9 cellular contexts compared by ENCODE assay signal in the genomic region with DNA sequence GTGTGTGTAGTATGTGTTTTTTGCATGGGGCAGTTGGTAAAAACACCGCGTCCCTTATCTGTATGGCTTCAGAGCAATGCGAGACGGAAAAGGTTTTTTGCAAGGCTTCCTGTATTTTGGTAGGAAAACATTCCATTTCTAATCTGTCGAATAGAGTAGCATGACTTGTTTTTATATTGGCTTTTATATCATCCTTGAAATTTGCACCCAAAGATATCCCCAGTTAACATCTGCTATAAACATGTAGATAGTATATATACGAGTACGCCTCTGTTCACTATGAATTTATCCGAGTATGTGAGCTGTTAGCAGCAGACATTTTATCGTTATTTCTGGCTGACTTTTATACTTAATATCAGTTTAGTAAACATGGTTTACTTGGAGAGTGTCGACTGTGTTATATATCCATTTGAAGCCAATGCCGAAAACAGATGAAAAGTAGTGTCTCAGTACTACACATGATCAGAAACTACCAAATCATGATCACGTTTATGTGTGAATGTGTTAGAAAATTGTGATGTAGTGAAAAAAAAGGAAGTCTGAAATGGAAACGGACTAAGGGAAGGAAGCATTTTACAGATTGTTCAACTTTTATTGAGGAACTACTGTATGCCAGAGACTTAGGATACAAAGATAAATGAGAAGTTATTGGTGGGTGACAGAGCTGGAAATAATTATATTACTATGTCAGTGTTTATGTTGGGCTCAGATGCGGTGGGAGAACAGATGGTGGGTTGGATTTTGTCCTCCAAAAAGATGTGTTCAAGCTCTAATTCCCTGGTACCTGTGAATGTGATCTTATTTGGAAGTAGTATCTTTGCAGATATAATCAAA. TPM values are rescaled to one million over a fixed set of nuclear protein-coding genes. Genes with fewer than 3 reads are reported as not detected.
DNase-seq lines count a peak whose midpoint lies in the region; ATAC-seq, FAIRE-seq and TF ChIP-seq lines count a peak whose summit lies in the region.
"Had no signal": no experiment of that assay in that cellular context is flagged by ENCODE, and none has a peak within 500 bp of the region (broad histone marks: within the 10 kb centered on the region; RNA-seq: fewer than 3 reads in every experiment).

No MANE protein-coding gene starts in this region.

- CTCF ChIA-PET in AG04449 (lab: Yijun Ruan, JAX) = interaction anchor here (1.0 to 1.2 kb wide), 3 partner anchors 9 to 266 kb away, joined by 3 to 6 read pairs (median 3); no protein-coding TSS in a partner anchor
- CTCF ChIA-PET in GM12878 (lab: Yijun Ruan, JAX) = interaction anchor here (1.3 to 1.4 kb wide), 2 partner anchors 10 to 38 kb away, joined by 5 to 11 read pairs; no protein-coding TSS in a partner anchor

- no peak for TF ChIP-seq POLR2A in GM12878 (IDR thresholded peaks at IDR 0.05; ENCODE audit: low read depth, low read length)

- no peaks in the 10 kb centered on the region for H3K27me3 ChIP-seq in GM12878 (replicated peaks in 1 of 2; ENCODE audit: control insufficient read depth in 2 of 2, insufficient read depth in 2 of 2, low read length in 1 of 2)
- H3K27me3 ChIP-seq in lung (ENCODE audit: control insufficient read depth, insufficient read depth) = no peaks in the 10 kb centered on the region

- no peak for DNase-seq in AG04449 (ENCODE audit: low read depth, low spot score)
- DNase-seq in Jurkat, Clone E6-1 (ENCODE audit: low read depth, low spot score) = no peak
- DNase-seq in GM12878 (ENCODE audit: low read depth, low spot score) = no peak
- DNase-seq in lung (ENCODE audit: low spot score) = no peak
- no peak for DNase-seq in activated effector memory CD4-positive, alpha-beta T cell treated with Interleukin-2 at 50 U/mL for 16 hours
- DNase-seq in NCI-H524 treated with DMSO at 0.1 percent for 48 hours (lab: John Stamatoyannopoulos, UW) = no peak
- DNase-seq: activated CD4-positive, alpha-beta T cell treated with anti-CD3 and anti-CD28 coated beads for 48 hours had no signal

- 19% methylated on average over 14 of the region's 14 CpGs for WGBS in GM12878 (ENCODE audit: insufficient coverage, insufficient replicate concordance, low lambda C conversion rate, missing lambda C conversion rate)
- 2 to 5% methylated on average over 14 of the region's 14 CpGs for WGBS in lung, 2 donors

- H3K9me3 ChIP-seq in GM12878 (replicated peaks; ENCODE audit: control insufficient read depth, insufficient read depth, low read length) = no peaks in the 10 kb centered on the region; the same call in 2 of the 3 replicates
- no peaks in the 10 kb centered on the region for H3K9me3 ChIP-seq in lung (ENCODE audit: control insufficient read depth in 2 of 2, insufficient read depth in 1 of 2, low read length in 1 of 2)

- H4K20me1 ChIP-seq in GM12878 (ENCODE audit: control insufficient read depth, insufficient read depth) = no peaks in the 10 kb centered on the region

- in situ Hi-C loops in GM12878 (cut with MboI) = loop anchor here (10.0 kb wide), 1 partner anchor 823 kb away; no protein-coding TSS in a partner anchor

- ATAC-seq in GM12878 (no peak), lung (ENCODE audit: insufficient read depth, low FRiP score) (no peak), HG02884 (IDR thresholded peaks at IDR 0.05; ENCODE audit: unreplicated experiment) (no peak), GM19023 (IDR thresholded peaks at IDR 0.05; ENCODE audit: unreplicated experiment) (no peak)

- peak overlapping the region; percentile 94 for H3K9ac ChIP-seq in GM12878 (ENCODE audit: control insufficient read depth, insufficient read depth, low read length)

- peaks cover 6% of the 10 kb centered on the region for H3K4me1 ChIP-seq in GM12878 (ENCODE audit: control insufficient read depth, insufficient read depth, low read length)
- peaks cover 11 to 21% of the 10 kb centered on the region in 2 donors for H3K4me1 ChIP-seq in lung (ENCODE audit: control insufficient read depth in 2 of 2, insufficient read depth in 2 of 2, low read length in 2 of 2)

- peak overlapping the region; percentile 88 for H2AFZ ChIP-seq in GM12878 (ENCODE audit: control insufficient read depth, low read depth, low read length)

- RAD21 ChIA-PET in GM12878 (lab: Charles Lee; ENCODE audit: unreplicated experiment) = no interaction called here

- SMC1A ChIA-PET in GM12878 (lab: Charles Lee; ENCODE audit: uncharacterized antibody, unreplicated experiment) = interaction anchor here (1.5 kb wide), 1 partner anchor 20 kb away, joined by 4 read pairs; no protein-coding TSS in a partner anchor

- H3K36me3 ChIP-seq in GM12878 (ENCODE audit: control insufficient read depth in 2 of 2, insufficient read depth in 2 of 2, low read length in 1 of 2) = peaks cover 4 to 5% of the 10 kb centered on the region in 2 experiments; a peak in 1 of 4 replicates
- peaks cover 7 to 14% of the 10 kb centered on the region in 2 donors for H3K36me3 ChIP-seq in lung (ENCODE audit: control insufficient read depth in 2 of 2, insufficient read depth in 2 of 2, low read length in 2 of 2)

- H3K4me3 ChIP-seq in AG04449 (ENCODE audit: low read depth, low read length) = peak overlapping the region; percentile 84
- H3K4me3 ChIP-seq in Jurkat, Clone E6-1 (ENCODE audit: low read length) = peak overlapping the region; percentile 86
- peak overlapping the region; percentile 95 for H3K4me3 ChIP-seq in GM12878
- peak overlapping the region; percentile 81 for H3K4me3 ChIP-seq in lung

- TF ChIP-seq CTCF in AG04449 (IDR thresholded peaks at IDR 0.05; ENCODE audit: insufficient read depth, low read length, missing control alignments) (no peak), GM12878 (IDR thresholded peaks at IDR 0.05 in 2 of 3, conservative IDR thresholded peaks at IDR 0.05 in 1 of 3; ENCODE audit: control insufficient read depth in 2 of 3, extremely low read depth in 1 of 3, insufficient read depth in 1 of 3, low read depth in 3 of 3, low read length in 3 of 3) (no peak), lung (IDR thresholded peaks at IDR 0.05; ENCODE audit: control extremely low read depth, extremely low read depth) (no peak)

- TF ChIP-seq RAD21 in GM12878 (IDR thresholded peaks at IDR 0.05; ENCODE audit: insufficient read depth, low read depth, low read length) = no peak

- no peak for FAIRE-seq in GM12878 (lab: Jason Lieb, UNC)

- peaks cover 33% of the 10 kb centered on the region for H3K79me2 ChIP-seq in GM12878 (ENCODE audit: control insufficient read depth, insufficient read depth, low read length)

- POLR2A ChIA-PET in AG04449 (lab: Yijun Ruan, JAX) (no interaction called here), GM12878 (lab: Charles Lee) (no interaction called here)

- no peak for TF ChIP-seq EP300 in GM12878 (IDR thresholded peaks at IDR 0.05; ENCODE audit: borderline replicate concordance in 1 of 2, control insufficient read depth in 1 of 2, low read depth in 2 of 2, low read length in 2 of 2)

- intact Hi-C loops in GM12878 (cut with micrococcal nuclease; ENCODE audit: unreplicated experiment) = no loop called here

- TSS peak; percentile 54 for BruUV-seq in GM12878 (replicated peaks; lab: Mats Ljungman, UMichigan)

- peak overlapping the region; percentile 87 for H3K27ac ChIP-seq in GM12878 (ENCODE audit: control insufficient read depth, insufficient read depth)
- peak overlapping the region; percentile 98 for H3K27ac ChIP-seq in lung (ENCODE audit: low read depth in 1 of 2, low read length in 1 of 2)

- peak overlapping the region; percentile 93 for H3K4me2 ChIP-seq in GM12878 (ENCODE audit: control insufficient read depth, insufficient read depth)

TF ChIP-seq in GM12878, 131 proteins besides CTCF, POLR2A, EP300 and RAD21 (continues in another document):
- peak in 1 of 2 experiments; percentile 38; a peak in 1 of 4 replicates for TF ChIP-seq BHLHE40 (IDR thresholded peaks at IDR 0.05; ENCODE audit: borderline replicate concordance in 1 of 2, low read depth in 2 of 2, low read length in 1 of 2)
- TF ChIP-seq ZBED1 (IDR thresholded peaks at IDR 0.05; ENCODE audit: borderline replicate concordance) = no peak

RNA-seq across cellular contexts. Expression of gene LEPR, which starts 1.1 kb away (rescaled TPM):
- 0.86 TPM for polyA plus RNA-seq in Jurkat, Clone E6-1 (2012; ENCODE audit: insufficient read depth, insufficient read length)
- total RNA-seq in GM12878 (2013; cell fraction: nucleolus; rRNA removed) = 11.7 and 12.5 TPM in 2 replicates
- total RNA-seq in GM12878 (2014; rRNA removed) (1.2 and 1.7 TPM in 2 replicates), GM12878 (2014; rRNA removed; fragmentation: Illumina TruSeq; extraction: Trizol) (1.6 TPM in 2 replicates), GM12878 (2021) (1.2 TPM in 2 replicates), lung (10 to 100 TPM; 13.7 to 67.1 TPM)
- 0.83 TPM for polyA plus RNA-seq in GM12878 (2011; ENCODE audit: low read depth)
- polyA plus RNA-seq in GM12878 (2011; rRNA removed) (3.7 and 7.0 TPM in 2 replicates), GM12878 (2014; fragmentation: Illumina TruSeq; extraction: Trizol) (1.1 and 3.4 TPM in 2 replicates), GM12878 (2014; fragmentation: Nextera tagmentation; extraction: Ambion mirVana) (under 1 TPM; 0.63 to 0.64 TPM), GM12878 (2014; rRNA removed) (0.49 and 0.62 TPM in 2 replicates), GM12878 (2016; fragmentation: Nextera tagmentation; extraction: Ambion mirVana) (1 to 10 TPM; 1.3 to 1.6 TPM), lung (10 to 100 TPM in 1 of 2 donors, 1 to 10 TPM in 1; 7.2 to 12.8 TPM)
- 1.3 and 1.9 TPM in 2 replicates for polyA plus RNA-seq in GM12878 (2011; cell fraction: cytosol; rRNA removed)
- polyA plus RNA-seq in GM12878 (2011; cell fraction: nucleus; rRNA removed) = 3.1 and 3.9 TPM in 2 replicates
- polyA plus RNA-seq in GM12878 (2012) = 1.1 and 1.7 TPM in 2 replicates
- 5.0 and 9.2 TPM in 2 replicates for polyA minus RNA-seq in GM12878 (2011; rRNA and poly(A)+ RNA removed)
- 1.9 and 2.1 TPM in 2 replicates for polyA minus RNA-seq in GM12878 (2011; cell fraction: cytosol; rRNA and poly(A)+ RNA removed)
- polyA minus RNA-seq in GM12878 (2011; cell fraction: nucleus; rRNA and poly(A)+ RNA removed) = 2.5 and 3.0 TPM in 2 replicates

RNA-seq across cellular contexts. Expression of gene LEPROT, which starts 1.1 kb away (rescaled TPM):
- polyA plus RNA-seq in Jurkat, Clone E6-1 (2012; ENCODE audit: insufficient read depth, insufficient read length) = 8.8 TPM
- total RNA-seq in GM12878 (2013; cell fraction: nucleolus; rRNA removed) = 106 and 113 TPM in 2 replicates
- 16.2 and 20.2 TPM in 2 replicates for total RNA-seq in GM12878 (2014; rRNA removed)
- 16.6 and 17.3 TPM in 2 replicates for total RNA-seq in GM12878 (2014; rRNA removed; fragmentation: Illumina TruSeq; extraction: Trizol)
- 14.9 and 16.4 TPM in 2 replicates for total RNA-seq in GM12878 (2021)
- polyA plus RNA-seq in GM12878 (2011; ENCODE audit: low read depth) = 14.5 TPM
- polyA plus RNA-seq in GM12878 (2011; rRNA removed) = 38.1 and 50.8 TPM in 2 replicates
- polyA plus RNA-seq in GM12878 (2011; cell fraction: cytosol; rRNA removed) = 19.6 and 25.5 TPM in 2 replicates
- 23.5 and 25.9 TPM in 2 replicates for polyA plus RNA-seq in GM12878 (2011; cell fraction: nucleus; rRNA removed)
- 18.2 and 21.3 TPM in 2 replicates for polyA plus RNA-seq in GM12878 (2012)
- polyA plus RNA-seq in GM12878 (2014; fragmentation: Illumina TruSeq; extraction: Trizol) = 17.5 and 20.1 TPM in 2 replicates
- 10 to 100 TPM; 15.1 to 15.6 TPM for polyA plus RNA-seq in GM12878 (2014; fragmentation: Nextera tagmentation; extraction: Ambion mirVana)
- polyA plus RNA-seq in GM12878 (2014; rRNA removed) = 13.6 and 18.8 TPM in 2 replicates
- polyA plus RNA-seq in GM12878 (2016; fragmentation: Nextera tagmentation; extraction: Ambion mirVana) = 10 to 100 TPM; 22.8 to 26.9 TPM
- polyA minus RNA-seq in GM12878 (2011; rRNA and poly(A)+ RNA removed) = 27.8 and 30.1 TPM in 2 replicates
- 4.1 and 8.0 TPM in 2 replicates for polyA minus RNA-seq in GM12878 (2011; cell fraction: cytosol; rRNA and poly(A)+ RNA removed)
- 41.6 and 77.8 TPM in 2 replicates for polyA minus RNA-seq in GM12878 (2011; cell fraction: nucleus; rRNA and poly(A)+ RNA removed)
- total RNA-seq in lung = 10 to 100 TPM; 84.4 to 88.6 TPM
- polyA plus RNA-seq in lung = 10 to 100 TPM; 43.0 to 52.5 TPM
